10 cellular contexts compared by ENCODE assay signal in genomic region chr6:169371344-169372144, GRCh38.
DNase-seq lines count a peak whose midpoint lies in the region; ATAC-seq and TF ChIP-seq lines count a peak whose summit lies in the region.
"Had no signal": no experiment of that assay in that cellular context is flagged by ENCODE, and none has a peak within 500 bp of the region (broad histone marks: within the 10 kb centered on the region; RNA-seq: fewer than 3 reads in every experiment).

No MANE protein-coding gene starts in this region.

- WGBS in SK-N-SH (ENCODE audit: low lambda C conversion rate), result 51% methylated on average over 11 of the region's 12 CpGs

- BruUV-seq in Caco-2 (replicated peaks; lab: Mats Ljungman, UMichigan), result no TSS peak

- TF ChIP-seq CTCF in Caco-2 (IDR thresholded peaks at IDR 0.05; ENCODE audit: insufficient read depth in 1 of 2, low read depth in 1 of 2, low read length in 1 of 2, severe bottlenecking in 1 of 2, unreplicated experiment in 1 of 2) (no peak), SK-N-SH (IDR thresholded peaks at IDR 0.05) (no peak)

- ATAC-seq in GM19351 (IDR thresholded peaks at IDR 0.05; ENCODE audit: unreplicated experiment) (no peak), HG02885 (IDR thresholded peaks at IDR 0.05; ENCODE audit: poor library complexity, unreplicated experiment) (no peak)

- no peaks in the 10 kb centered on the region for H3K27me3 Mint-ChIP-seq in Caco-2 (ENCODE audit: insufficient read depth, unreplicated experiment)

- no peak overlapping the region for H2AFZ ChIP-seq in SK-N-SH (ENCODE audit: low read depth)

- H3K27ac ChIP-seq in SK-N-SH (ENCODE audit: low read depth in 2 of 2, low read length in 1 of 2), result no peak overlapping the region
- H3K27ac ChIP-seq: gastrocnemius medialis had no signal

- DNase-seq in Caco-2 (peak; percentile 14 to 50), H7 (peak; percentile 64), SK-N-SH (peak; percentile 62), iPS-NIHi11 (ENCODE audit: low spot score) (peak; percentile 39), midbrain (lab: John Stamatoyannopoulos, UW) (no peak), SHP77 (lab: John Stamatoyannopoulos, UW) (no peak)
- DNase-seq: activated CD4-positive, alpha-beta T cell treated with anti-CD3 and anti-CD28 coated beads for 4 hours had no signal

- no peaks in the 10 kb centered on the region for H3K4me1 Mint-ChIP-seq in Caco-2 (ENCODE audit: low read depth, unreplicated experiment)

- no peaks in the 10 kb centered on the region for H3F3A ChIP-seq in SK-N-SH (replicated peaks; ENCODE audit: insufficient read depth)

- no peak overlapping the region for H3K27ac Mint-ChIP-seq in Caco-2 (ENCODE audit: unreplicated experiment)

- H3K36me3 ChIP-seq in Caco-2 (ENCODE audit: control insufficient read depth, insufficient read depth, low read length) (no peaks in the 10 kb centered on the region), H7 (replicated peaks; ENCODE audit: control insufficient read depth, insufficient read depth, low read length) (no peaks in the 10 kb centered on the region), SK-N-SH (replicated peaks in 1 of 2; ENCODE audit: control insufficient read depth in 1 of 2, insufficient read depth in 2 of 2, low read length in 1 of 2) (no peaks in the 10 kb centered on the region)
- H3K36me3 ChIP-seq: gastrocnemius medialis had no signal

- no peak for TF ChIP-seq RAD21 in SK-N-SH (IDR thresholded peaks at IDR 0.05; ENCODE audit: low read length)

- H3K9me3 ChIP-seq in Caco-2 (no peaks in the 10 kb centered on the region; the same call in 1 of the 2 replicates), SK-N-SH (0 out of 2 replicates have a peak, but pooled peaks cover 4% of the 10 kb centered on the region)
- H3K9me3 ChIP-seq: gastrocnemius medialis had no signal

- peaks cover 37% of the 10 kb centered on the region for H3K9me3 Mint-ChIP-seq in Caco-2 (ENCODE audit: unreplicated experiment)

- H3K9ac ChIP-seq in SK-N-SH, result no peak overlapping the region

- intact Hi-C loops in Caco-2 (cut with micrococcal nuclease; ENCODE audit: unreplicated experiment), result no loop called here

- no peak for TF ChIP-seq EP300 in SK-N-SH (IDR thresholded peaks at IDR 0.05; ENCODE audit: borderline replicate concordance in 1 of 2, low read depth in 1 of 2, low read length in 1 of 2)

- H3K27me3 ChIP-seq in Caco-2 (replicated peaks; ENCODE audit: control insufficient read depth, insufficient read depth, low read length) (no peaks in the 10 kb centered on the region), H7 (ENCODE audit: control insufficient read depth, insufficient read depth, low read length) (no peaks in the 10 kb centered on the region), SK-N-SH (ENCODE audit: insufficient read depth) (no peaks in the 10 kb centered on the region)
- H3K27me3 ChIP-seq: gastrocnemius medialis had no signal

- H3K4me1 ChIP-seq in Caco-2 (no peaks in the 10 kb centered on the region), SK-N-SH (ENCODE audit: control insufficient read depth in 1 of 2, insufficient read depth in 2 of 2, low read depth in 1 of 2, low read length in 1 of 2) (no peaks in the 10 kb centered on the region; a peak in 1 of 4 replicates)
- H3K4me1 ChIP-seq: gastrocnemius medialis had no signal

- H3K9me2 ChIP-seq in SK-N-SH, result no peaks in the 10 kb centered on the region

- no peak overlapping the region for H3K4me2 ChIP-seq in SK-N-SH

- H3K4me3 ChIP-seq in Caco-2 (ENCODE audit: low read depth, low read length) (no peak overlapping the region), H7 (ENCODE audit: insufficient read depth, low read depth, low read length) (no peak overlapping the region), SK-N-SH (ENCODE audit: low read depth in 2 of 2, low read length in 1 of 2) (no peak overlapping the region)
- H3K4me3 ChIP-seq: gastrocnemius medialis had no signal

- no peaks in the 10 kb centered on the region for H4K20me1 ChIP-seq in SK-N-SH (ENCODE audit: insufficient read depth)

- H3K79me2 ChIP-seq in SK-N-SH (ENCODE audit: insufficient read depth), result no peaks in the 10 kb centered on the region

- POLR2A ChIA-PET in Caco-2 (lab: Charles Lee), result no interaction called here
- POLR2A ChIA-PET in SK-N-SH (lab: Yijun Ruan, JAX), result no interaction called here

- CTCF ChIA-PET in Caco-2 (lab: Charles Lee), result no interaction called here
- CTCF ChIA-PET in SK-N-SH (lab: Yijun Ruan, JAX), result no interaction called here

- H3K36me3 Mint-ChIP-seq in Caco-2 (ENCODE audit: insufficient read depth, unreplicated experiment), result peaks cover 6% of the 10 kb centered on the region

- no peak overlapping the region for H3K4me3 Mint-ChIP-seq in Caco-2 (ENCODE audit: unreplicated experiment)

TF ChIP-seq in SK-N-SH, 30 proteins besides CTCF, POLR2A, EP300 and RAD21:
- TF ChIP-seq, protein P1, sequence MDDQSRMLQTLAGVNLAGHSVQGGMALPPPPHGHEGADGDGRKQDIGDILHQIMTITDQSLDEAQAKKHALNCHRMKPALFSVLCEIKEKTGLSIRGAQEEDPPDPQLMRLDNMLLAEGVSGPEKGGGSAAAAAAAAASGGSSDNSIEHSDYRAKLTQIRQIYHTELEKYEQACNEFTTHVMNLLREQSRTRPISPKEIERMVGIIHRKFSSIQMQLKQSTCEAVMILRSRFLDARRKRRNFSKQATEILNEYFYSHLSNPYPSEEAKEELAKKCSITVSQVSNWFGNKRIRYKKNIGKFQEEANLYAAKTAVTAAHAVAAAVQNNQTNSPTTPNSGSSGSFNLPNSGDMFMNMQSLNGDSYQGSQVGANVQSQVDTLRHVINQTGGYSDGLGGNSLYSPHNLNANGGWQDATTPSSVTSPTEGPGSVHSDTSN (IDR thresholded peaks at IDR 0.05), result no peak
- TF ChIP-seq EZH2phosphoT487 (IDR thresholded peaks at IDR 0.05; ENCODE audit: borderline replicate concordance, low read depth) (no peak), FOXM1 (IDR thresholded peaks at IDR 0.05; ENCODE audit: low read depth) (no peak), POLR2AphosphoS5 (IDR thresholded peaks at IDR 0.05; ENCODE audit: low read depth, low read length) (no peak), RXRA (IDR thresholded peaks at IDR 0.05; ENCODE audit: borderline replicate concordance, low read depth) (no peak), FOSL2 (IDR thresholded peaks at IDR 0.05; ENCODE audit: borderline replicate concordance, low read depth) (no peak), YY1 (IDR thresholded peaks at IDR 0.05; ENCODE audit: low read depth) (no peak), TCF12 (IDR thresholded peaks at IDR 0.05) (no peak), MEF2A (IDR thresholded peaks at IDR 0.05; ENCODE audit: borderline replicate concordance, low read depth) (no peak), SIN3A (IDR thresholded peaks at IDR 0.05; ENCODE audit: borderline replicate concordance, low read depth, low read length) (no peak), ZBTB33 (IDR thresholded peaks at IDR 0.05; ENCODE audit: borderline replicate concordance, low read depth) (no peak), JUND (IDR thresholded peaks at IDR 0.05) (no peak), SMC3 (IDR thresholded peaks at IDR 0.05; ENCODE audit: low read depth, low read length) (no peak), GABPA (IDR thresholded peaks at IDR 0.05; ENCODE audit: low read depth) (no peak), TEAD4 (IDR thresholded peaks at IDR 0.05; ENCODE audit: borderline replicate concordance, insufficient read depth) (no peak), NRF1 (IDR thresholded peaks at IDR 0.05; ENCODE audit: low read depth, low read length) (no peak)
- TF ChIP-seq, protein P2, sequence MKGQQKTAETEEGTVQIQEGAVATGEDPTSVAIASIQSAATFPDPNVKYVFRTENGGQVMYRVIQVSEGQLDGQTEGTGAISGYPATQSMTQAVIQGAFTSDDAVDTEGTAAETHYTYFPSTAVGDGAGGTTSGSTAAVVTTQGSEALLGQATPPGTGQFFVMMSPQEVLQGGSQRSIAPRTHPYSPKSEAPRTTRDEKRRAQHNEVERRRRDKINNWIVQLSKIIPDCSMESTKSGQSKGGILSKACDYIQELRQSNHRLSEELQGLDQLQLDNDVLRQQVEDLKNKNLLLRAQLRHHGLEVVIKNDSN (IDR thresholded peaks at IDR 0.05; ENCODE audit: borderline replicate concordance, low read depth), result no peak
TF ChIP-seq in SK-N-SH: peak in this region for 0.

Comparison
In these comparisons a context has a peak if more than half of its experiments do, and no peak if none do; other contexts are left out.
1. DNase-seq: peak in Caco-2 (2 of 2), H7 (single experiment), SK-N-SH (single experiment) and iPS-NIHi11 (single experiment); none in midbrain (single experiment) and SHP77 (0 of 2).